8 cellular contexts compared by ENCODE assay signal in the genomic region with DNA sequence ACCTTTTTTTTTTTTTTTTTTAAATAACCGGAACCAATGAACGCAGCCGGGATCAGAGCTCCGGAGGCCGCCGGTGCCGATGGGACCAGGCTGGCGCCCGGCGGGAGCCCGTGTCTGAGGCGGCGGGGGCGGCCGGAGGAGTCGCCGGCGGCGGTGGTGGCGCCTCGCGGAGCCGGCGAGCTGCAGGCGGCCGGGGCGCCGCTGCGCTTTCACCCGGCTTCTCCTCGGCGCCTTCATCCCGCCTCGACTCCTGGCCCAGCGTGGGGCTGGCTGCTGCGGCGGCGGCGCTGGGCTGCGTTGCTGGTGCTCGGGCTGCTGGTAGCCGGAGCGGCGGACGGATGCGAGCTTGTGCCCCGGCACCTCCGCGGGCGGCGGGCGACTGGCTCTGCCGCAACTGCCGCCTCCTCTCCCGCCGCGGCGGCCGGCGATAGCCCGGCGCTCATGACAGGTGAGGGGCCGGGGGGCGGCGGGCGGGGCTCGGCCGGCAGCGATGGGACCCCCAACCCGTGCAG. TPM values are rescaled to one million over a fixed set of nuclear protein-coding genes. Genes with fewer than 3 reads are reported as not detected.
A peak's percentile ranks its signal among the peaks of the same experiment; 100 is the strongest.
DNase-seq lines count a peak whose midpoint lies in the region; ATAC-seq and TF ChIP-seq lines count a peak whose summit lies in the region.

No MANE protein-coding gene starts in this region.

- H3K36me3 Mint-ChIP-seq in natural killer cell: no peaks in the 10 kb centered on the region

- H3K4me1 Mint-ChIP-seq in natural killer cell: peaks cover 70 to 72% of the 10 kb centered on the region in 2 donors

- H3K4me1 ChIP-seq in esophagus (ENCODE audit: control insufficient read depth in 2 of 2, insufficient read depth in 2 of 2, low read length in 1 of 2): peaks cover 0 to 2% of the 10 kb centered on the region in 2 donors
- H3K4me1 ChIP-seq in transverse colon: peaks cover 7 to 66% (median 33%) of the 10 kb centered on the region in 4 donors

- no peaks in the 10 kb centered on the region for H3K9me3 Mint-ChIP-seq in natural killer cell

- H3K27me3 Mint-ChIP-seq in natural killer cell (ENCODE audit: low read depth in 2 of 2): no peaks in the 10 kb centered on the region

- peak overlapping the region; percentile 89 to 95 for H3K4me3 ChIP-seq in esophagus (ENCODE audit: low read depth in 1 of 2, low read length in 2 of 2)
- H3K4me3 ChIP-seq in transverse colon: peak overlapping the region; percentile 43 to 98 (median 84)

- peak overlapping the region; percentile 95 to 98 for H3K27ac Mint-ChIP-seq in natural killer cell

- H3K36me3 ChIP-seq in esophagus (ENCODE audit: control insufficient read depth in 2 of 2, insufficient read depth in 2 of 2, low read length in 1 of 2) (no peaks in the 10 kb centered on the region), transverse colon (no peaks in the 10 kb centered on the region)

- peak; percentile 18 for ATAC-seq in HG02943 (IDR thresholded peaks at IDR 0.05; ENCODE audit: low read depth, unreplicated experiment)
- ATAC-seq in natural killer cell: peak; percentile 4 to 14 (median 11)

- H3K27me3 ChIP-seq in esophagus (ENCODE audit: control insufficient read depth in 1 of 2, insufficient read depth in 2 of 2, low read length in 2 of 2): no peaks in the 10 kb centered on the region
- no peaks in the 10 kb centered on the region for H3K27me3 ChIP-seq in transverse colon

- DNase-seq in SKM-1 treated with dmso at 0.1 percent for 144 hours (lab: John Stamatoyannopoulos, UW; ENCODE audit: unreplicated experiment): peak; percentile 72
- DNase-seq in SKM-1 (lab: John Stamatoyannopoulos, UW; ENCODE audit: unreplicated experiment): no peak
- peak; percentile 33 for DNase-seq in NCI-H748 treated with DMSO at 0.1 percent for 48 hours (lab: John Stamatoyannopoulos, UW)
- peak; percentile 63 to 76 for DNase-seq in activated T-cell treated with anti-CD3 and anti-CD28 coated beads, Interleukin-2, amount 50 U/mL, for 48 hours
- peak; percentile 60 for DNase-seq in natural killer cell
- DNase-seq in transverse colon: peak; percentile 47

- in situ Hi-C loops in transverse colon (cut with MboI; ENCODE audit: low pct_ligation_motif_present in 1 of 4, low pct_unique_long_range_greater_than_20kb in 1 of 4, low sequenced_read_pairs in 3 of 4): loop anchor here in 1 of 4 donors (10.0 kb wide), 1 partner anchor 144 kb away; no protein-coding TSS in a partner anchor

- no peak for TF ChIP-seq EP300 in transverse colon (IDR thresholded peaks at IDR 0.05; ENCODE audit: low read depth)

- TF ChIP-seq CTCF in natural killer cell (IDR thresholded peaks at IDR 0.05): no peak
- no peak for TF ChIP-seq CTCF in transverse colon (IDR thresholded peaks at IDR 0.05)

- WGBS in esophagus, 2 donors: 0% methylated on average over 37 to 70 of the region's 70 CpGs
- 0% methylated on average over 57 of the region's 70 CpGs; no CpG with 5 or more reads in 1 of the 2 donors for WGBS in transverse colon (ENCODE audit: low coverage in 1 of 2), 2 donors

- H3K4me3 Mint-ChIP-seq in natural killer cell: peak overlapping the region; percentile 100

- intact Hi-C loops in natural killer cell (cut with micrococcal nuclease): loop anchor here (1.0 to 5.0 kb wide), 6 partner anchors 12 to 540 kb away; a partner anchor contains a TSS
- intact Hi-C loops in transverse colon (cut with DNase I; ENCODE audit: low total_unique reads): no loop called here

- no peak for TF ChIP-seq POLR2A in transverse colon (IDR thresholded peaks at IDR 0.05)

- peak overlapping the region; percentile 92 to 96 for H3K27ac ChIP-seq in esophagus (ENCODE audit: low read depth in 2 of 2, low read length in 1 of 2)
- H3K27ac ChIP-seq in transverse colon: peak overlapping the region; percentile 96 to 99 (median 98)

- H3K9me3 ChIP-seq in esophagus (ENCODE audit: control insufficient read depth in 2 of 2, insufficient read depth in 1 of 2, low read depth in 1 of 2, low read length in 1 of 2) (no peaks in the 10 kb centered on the region), transverse colon (no peaks in the 10 kb centered on the region)

RNA-seq across cellular contexts. Expression of a gene that starts 0.3 kb away (rescaled TPM):
- polyA plus RNA-seq in esophagus: 1 to 10 TPM; 3.4 to 5.1 TPM
- 100 to 1,000 TPM in 2 of 3 donors, 10 to 100 TPM in 1; 98.3 to 104 (median 100) TPM for total RNA-seq in natural killer cell
- total RNA-seq in transverse colon: 10 to 100 TPM; 17.2 to 71.4 (median 20.7) TPM
